10 cellular contexts compared by ENCODE assay signal in genomic region chr19:48698046-48698445, GRCh38. TPM values are rescaled to one million over a fixed set of nuclear protein-coding genes. Genes with fewer than 3 reads are reported as not detected.
DNase-seq lines count a peak whose midpoint lies in the region; TF ChIP-seq lines count a peak whose summit lies in the region.
"Had no signal": no experiment of that assay in that cellular context is flagged by ENCODE, and none has a peak within 500 bp of the region (broad histone marks: within the 10 kb centered on the region; RNA-seq: fewer than 3 reads in every experiment).

No MANE protein-coding gene starts in this region.

- H3K4me1 ChIP-seq in HEK293 (ENCODE audit: control insufficient read depth, insufficient read depth, low read length), result 0 out of 2 replicates have a peak, but pooled peaks cover 2% of the 10 kb centered on the region
- peaks cover 10% of the 10 kb centered on the region for H3K4me1 ChIP-seq in testis
- peaks cover 16% of the 10 kb centered on the region for H3K4me1 ChIP-seq in hepatocyte (ENCODE audit: insufficient read depth)

- H3K27ac ChIP-seq in HEK293 (ENCODE audit: extremely low read depth, low read depth, low read length) (no peak overlapping the region), testis (no peak overlapping the region), hepatocyte (no peak overlapping the region)

- H3K4me3 ChIP-seq in HEK293 (ENCODE audit: low read depth, low read length) (no peak overlapping the region), testis (no peak overlapping the region), hepatocyte (no peak overlapping the region)

- H4K20me1 ChIP-seq in hepatocyte (ENCODE audit: insufficient read depth, poor library complexity, severe bottlenecking), result no peaks in the 10 kb centered on the region

- no peaks in the 10 kb centered on the region for H3K27me3 ChIP-seq in testis
- no peaks in the 10 kb centered on the region for H3K27me3 ChIP-seq in hepatocyte

- no peak overlapping the region for H3K4me2 ChIP-seq in hepatocyte

- H3K36me3 ChIP-seq in HEK293 (ENCODE audit: control insufficient read depth in 2 of 2, insufficient read depth in 1 of 2, low read length in 2 of 2) (no peaks in the 10 kb centered on the region; a peak in 1 of 3 replicates), testis (ENCODE audit: low read depth, missing control alignments) (no peaks in the 10 kb centered on the region), hepatocyte (replicated peaks; ENCODE audit: insufficient read depth, low read depth) (no peaks in the 10 kb centered on the region)

- TF ChIP-seq POLR2A in testis (IDR thresholded peaks at IDR 0.05), result no peak

- POLR2A ChIA-PET in HEK293 (lab: Yijun Ruan, JAX), result interaction anchor here (1.0 to 1.8 kb wide), 2 partner anchors 10 to 16 kb away, joined by 3 to 8 read pairs; no protein-coding TSS in a partner anchor

- peaks cover 4% of the 10 kb centered on the region for H3K79me2 ChIP-seq in hepatocyte

- CTCF ChIA-PET in HEK293 (lab: Yijun Ruan, JAX), result interaction anchor here (0.8 to 1.6 kb wide), 4 partner anchors 9 to 23 kb away, joined by 3 to 4 read pairs (median 3); no protein-coding TSS in a partner anchor

- DNase-seq in SKM-1 (lab: John Stamatoyannopoulos, UW; ENCODE audit: unreplicated experiment), result peak; percentile 7
- peak; percentile 48 for DNase-seq in fibroblast of gingiva (ENCODE audit: low read depth)
- peak; percentile 69 for DNase-seq in testis
- no peak for DNase-seq in NOMO-1 treated with dmso at 0.1 percent for 144 hours (lab: John Stamatoyannopoulos, UW; ENCODE audit: unreplicated experiment)
- DNase-seq in hepatocyte (ENCODE audit: low spot score), result no peak
- no peak for DNase-seq in stimulated activated CD4-positive, alpha-beta T cell treated with anti-CD3 and anti-CD28 coated beads, Interleukin-4, amount 100 ng/mL, for 4 hours
- DNase-seq: activated naive CD4-positive, alpha-beta T cell; stimulated activated CD4-positive, alpha-beta T cell treated with anti-CD3 and anti-CD28 coated beads, Interleukin-4, amount 100 ng/mL, for 1 hour; T-helper 9 cell had no signal

- no peak overlapping the region for H2AFZ ChIP-seq in hepatocyte

- H3K9me3 ChIP-seq in HEK293 (ENCODE audit: control insufficient read depth, insufficient read depth, low read depth, low read length) (no peaks in the 10 kb centered on the region), testis (no peaks in the 10 kb centered on the region), hepatocyte (ENCODE audit: low read depth) (no peaks in the 10 kb centered on the region)

- 25 to 48% methylated on average over 4 of the region's 4 CpGs for WGBS in testis, 2 donors
- WGBS in hepatocyte (ENCODE audit: low lambda C conversion rate, missing lambda C conversion rate), result 77% methylated on average over 4 of the region's 4 CpGs

- TF ChIP-seq CTCF in HEK293 (tag by site-specific recombination; IDR thresholded peaks at IDR 0.05), result no peak
- TF ChIP-seq CTCF in testis (IDR thresholded peaks at IDR 0.05), result no peak
- TF ChIP-seq CTCF in hepatocyte (IDR thresholded peaks at IDR 0.05; ENCODE audit: poor library complexity), result no peak

- no peaks in the 10 kb centered on the region for H3K9me2 ChIP-seq in hepatocyte (replicated peaks; ENCODE audit: insufficient read depth)

- intact Hi-C loops in testis (cut with DNase I; ENCODE audit: low total_unique reads), result no loop called here

TF ChIP-seq in HEK293, 187 proteins besides CTCF, POLR2A, EP300 and RAD21:
- peak; percentile 24; the same call in 1 of the 2 replicates for TF ChIP-seq ZNF768 (tag by site-specific recombination; IDR thresholded peaks at IDR 0.05)
- TF ChIP-seq ZNF777 (tag by site-specific recombination; IDR thresholded peaks at IDR 0.05; ENCODE audit: borderline replicate concordance), result no peak
TF ChIP-seq in HEK293: peak in this region for 1.

RNA-seq across cellular contexts. Expression of gene FUT2, which starts 2.3 kb away (rescaled TPM):
- under 1 TPM; 0.12 to 0.47 TPM for total RNA-seq in testis
- polyA plus RNA-seq in testis (ENCODE audit: insufficient read depth, low read depth, low replicate concordance), result 0.20 TPM
- 12.4 and 13.4 TPM in 2 replicates for total RNA-seq in hepatocyte
- polyA plus RNA-seq in hepatocyte, result 14.4 and 16.9 TPM in 2 replicates

RNA-seq across cellular contexts. Expression of gene MAMSTR, which starts 21.5 kb away (rescaled TPM):
- total RNA-seq in testis (10 to 100 TPM; 21.8 TPM), hepatocyte (2.2 and 2.3 TPM in 2 replicates)
- polyA plus RNA-seq in testis (ENCODE audit: insufficient read depth, low read depth, low replicate concordance) (15.0 TPM), hepatocyte (5.2 and 7.5 TPM in 2 replicates)

RNA-seq across cellular contexts. Expression of gene NTN5, which starts 25.2 kb away (rescaled TPM):
- total RNA-seq in testis (1 to 10 TPM; 1.6 to 4.3 TPM), hepatocyte (0.08 TPM in 1 of 2 replicates, not detected in the other)
- polyA plus RNA-seq in testis (ENCODE audit: insufficient read depth, low read depth, low replicate concordance) (0.87 TPM), hepatocyte (0.33 and 0.60 TPM in 2 replicates)

RNA-seq across cellular contexts. Expression of gene RASIP1, which starts 42.4 kb away (rescaled TPM):
- total RNA-seq in testis, result 10 to 100 TPM; 11.2 to 21.4 TPM
- polyA plus RNA-seq in testis (ENCODE audit: insufficient read depth, low read depth, low replicate concordance), result 8.8 TPM
- total RNA-seq in hepatocyte, result 1.1 and 4.2 TPM in 2 replicates
- polyA plus RNA-seq in hepatocyte, result 1.9 and 3.6 TPM in 2 replicates

RNA-seq across cellular contexts. Expression of gene IZUMO1, which starts 48.7 kb away (rescaled TPM):
- total RNA-seq in testis (10 to 100 TPM; 10.5 to 28.9 TPM), hepatocyte (0.40 and 0.57 TPM in 2 replicates)
- polyA plus RNA-seq in testis (ENCODE audit: insufficient read depth, low read depth, low replicate concordance) (32.8 TPM), hepatocyte (0.52 and 1.3 TPM in 2 replicates)

Comparison
In these comparisons a context has a peak if more than half of its experiments do, and no peak if none do; other contexts are left out.
1. DNase-seq: peak in SKM-1 (single experiment), fibroblast of gingiva (single experiment) and testis (single experiment); none in NOMO-1 treated with dmso at 0.1 percent for 144 hours (single experiment), hepatocyte (single experiment) and stimulated activated CD4-positive, alpha-beta T cell treated with anti-CD3 and anti-CD28 coated beads, Interleukin-4, amount 100 ng/mL, for 4 hours (0 of 2).